14 cellular contexts compared by ENCODE assay signal in genomic region chr6:11393713-11394627, GRCh38.
A peak's percentile ranks its signal among the peaks of the same experiment; 100 is the strongest.
DNase-seq lines count a peak whose midpoint lies in the region; TF ChIP-seq lines count a peak whose summit lies in the region.
"Had no signal": no experiment of that assay in that cellular context is flagged by ENCODE, and none has a peak within 500 bp of the region (broad histone marks: within the 10 kb centered on the region; RNA-seq: fewer than 3 reads in every experiment).

No MANE protein-coding gene starts in this region.

- no peaks in the 10 kb centered on the region for H3K27me3 ChIP-seq in neuronal stem cell (ENCODE audit: control insufficient read depth in 3 of 3, insufficient read depth in 3 of 3, low read depth in 1 of 3, low read length in 3 of 3)

- H4K8ac ChIP-seq in neuronal stem cell (ENCODE audit: low read depth, low read length): no peak overlapping the region

- H2BK5ac ChIP-seq in neuronal stem cell (ENCODE audit: low read length): no peak overlapping the region

- H3K4me3 ChIP-seq in astrocyte of the cerebellum (ENCODE audit: low read depth, low read length) (no peak overlapping the region), neuronal stem cell (ENCODE audit: low read length in 2 of 2) (no peak overlapping the region)

- no peaks in the 10 kb centered on the region for H3K79me1 ChIP-seq in neuronal stem cell (ENCODE audit: low read depth, low read length)

- no peak overlapping the region for H2BK120ac ChIP-seq in neuronal stem cell (ENCODE audit: low read depth, low read length)

- peaks cover 0 to 8% of the 10 kb centered on the region in 2 donors for H3K9me3 ChIP-seq in neuronal stem cell (replicated peaks in 1 of 2; ENCODE audit: control insufficient read depth in 2 of 2, insufficient read depth in 1 of 2, low read depth in 1 of 2, low read length in 2 of 2)

- no peak overlapping the region for H4K91ac ChIP-seq in neuronal stem cell (ENCODE audit: low read depth, low read length, poor library complexity)

- H2BK12ac ChIP-seq in neuronal stem cell (ENCODE audit: low read length): no peak overlapping the region

- H3K23ac ChIP-seq in neuronal stem cell (ENCODE audit: low read depth, low read length, poor library complexity): no peak overlapping the region

- H2BK15ac ChIP-seq in neuronal stem cell (ENCODE audit: low read length): no peak overlapping the region

- DNase-seq in Caki2 (ENCODE audit: low read depth) (peak; percentile 54), HK-2 (ENCODE audit: unreplicated experiment) (peak; percentile 60), astrocyte of the cerebellum (ENCODE audit: low read depth) (peak; percentile 69), neuronal stem cell (ENCODE audit: low spot score) (no peak), NCI-H2227 (lab: John Stamatoyannopoulos, UW; ENCODE audit: unreplicated experiment) (no peak)
- DNase-seq in activated CD8-positive, alpha-beta memory T cell treated with anti-CD3 and anti-CD28 coated beads, Interleukin-2, amount 50 U/mL, for 4 hours: no peak
- no peak for DNase-seq in activated CD4-positive, alpha-beta T cell treated with anti-CD3 and anti-CD28 coated beads, Interleukin-2, amount 50 U/mL, for 4 hours
- no peak for DNase-seq in stimulated activated CD4-positive, alpha-beta T cell treated with anti-CD3 and anti-CD28 coated beads, Interleukin-1b, Interleukin-23, amount 100 ng/mL, for 48 hours
- DNase-seq: activated T-cell treated with anti-CD3 and anti-CD28 coated beads, Interleukin-2, amount 50 U/mL, for 4 hours; cortex of kidney; DMS 273 treated with DMSO at 0.1 percent for 48 hours; natural killer cell; NCI-H226; stimulated activated CD4-positive, alpha-beta T cell treated with anti-CD3 and anti-CD28 coated beads, Interleukin-2, amount 100 ng/mL, for 48 hours had no signal

- H3K36me3 ChIP-seq in neuronal stem cell (replicated peaks in 1 of 2; ENCODE audit: control insufficient read depth in 2 of 2, insufficient read depth in 2 of 2, low read length in 2 of 2): no peaks in the 10 kb centered on the region

- H3K27ac ChIP-seq in neuronal stem cell (replicated peaks; ENCODE audit: low read length): no peak overlapping the region

- peak overlapping the region; percentile 18 for H2AFZ ChIP-seq in neuronal stem cell (ENCODE audit: low read length)

- H3K18ac ChIP-seq in neuronal stem cell (ENCODE audit: low read length): no peak overlapping the region

- no peak overlapping the region for H3K9ac ChIP-seq in neuronal stem cell (ENCODE audit: low read depth, low read length, poor library complexity)

- H3K4me1 ChIP-seq in neuronal stem cell (ENCODE audit: control insufficient read depth in 2 of 2, insufficient read depth in 1 of 2, low read depth in 1 of 2, low read length in 2 of 2): peaks cover 2 to 7% of the 10 kb centered on the region in 2 donors

- no peak overlapping the region for H3K14ac ChIP-seq in neuronal stem cell (ENCODE audit: low read length)

- no peak for TF ChIP-seq CTCF in astrocyte of the cerebellum (IDR thresholded peaks at IDR 0.05; ENCODE audit: low read depth, low read length, missing control alignments)

- no peak overlapping the region for H2AK5ac ChIP-seq in neuronal stem cell (ENCODE audit: low read depth, low read length)

- no CpG with 5 or more reads among the region's 7 CpGs for WGBS in neuronal stem cell (ENCODE audit: extremely low coverage in 2 of 2, insufficient read length in 2 of 2, insufficient replicate concordance in 1 of 2), 2 donors

- H3K4me2 ChIP-seq in neuronal stem cell (ENCODE audit: insufficient read depth, low read length, poor library complexity, severe bottlenecking): no peak overlapping the region

- in situ Hi-C loops in Caki2 (cut with HindIII; ENCODE audit: low pct_unique_long_range_greater_than_20kb, low sequenced_read_pairs): no loop called here
- in situ Hi-C loops in astrocyte of the cerebellum (cut with HindIII; ENCODE audit: low sequenced_read_pairs): no loop called here

- H3K4ac ChIP-seq in neuronal stem cell (ENCODE audit: low read length): no peak overlapping the region

Comparison
In these comparisons a context has a peak if more than half of its experiments do, and no peak if none do; other contexts are left out.
1. DNase-seq: peak in Caki2 (single experiment), HK-2 (single experiment) and astrocyte of the cerebellum (single experiment); none in neuronal stem cell (single experiment), NCI-H2227 (single experiment), activated CD8-positive, alpha-beta memory T cell treated with anti-CD3 and anti-CD28 coated beads, Interleukin-2, amount 50 U/mL, for 4 hours (single experiment), activated CD4-positive, alpha-beta T cell treated with anti-CD3 and anti-CD28 coated beads, Interleukin-2, amount 50 U/mL, for 4 hours (0 of 2) and stimulated activated CD4-positive, alpha-beta T cell treated with anti-CD3 and anti-CD28 coated beads, Interleukin-1b, Interleukin-23, amount 100 ng/mL, for 48 hours (single experiment).